Comparison of ENCODE assay signal across 30 cellular contexts in the genomic region with DNA sequence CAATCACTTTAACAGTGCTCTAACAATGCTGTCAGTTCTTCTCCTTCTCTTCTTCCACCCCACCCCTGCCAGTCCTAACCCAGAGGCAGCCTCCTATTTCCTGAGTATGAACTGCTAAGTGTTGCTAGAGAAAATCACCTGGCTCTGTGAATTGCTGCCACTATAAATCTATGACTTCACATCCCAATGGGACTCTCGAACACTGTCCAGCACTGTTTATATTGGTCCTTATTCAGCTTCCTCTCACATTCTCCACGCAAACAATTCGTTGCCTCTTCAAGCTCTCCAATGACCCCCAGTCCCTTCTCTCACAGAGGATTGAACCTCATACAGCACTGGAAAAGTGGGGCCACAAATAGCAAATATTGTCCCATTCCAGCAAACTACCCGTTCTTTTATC. TPM values are rescaled to one million over a fixed set of nuclear protein-coding genes. Genes with fewer than 3 reads are reported as not detected.
"Had no signal": no experiment of that assay in that cellular context is flagged by ENCODE, and none has a peak within 500 bp of the region (broad histone marks: within the 10 kb centered on the region; RNA-seq: fewer than 3 reads in every experiment).

No MANE protein-coding gene starts in this region.

- H3K27ac Mint-ChIP-seq: activated CD4-positive, alpha-beta T cell treated with anti-CD3 and anti-CD28 coated beads, Interleukin-2, amount 10 ng/mL, durations not matched to agents 7 days and 5 days; activated CD8-positive, alpha-beta T cell treated with anti-CD3 and anti-CD28 coated beads, Interleukin-2, amount 10 ng/mL, durations not matched to agents 7 days and 5 days; activated naive CD4-positive, alpha-beta T cell treated with anti-CD3 and anti-CD28 coated beads, Interleukin-2, amount 50 U/mL, for 24 hours; activated naive CD8-positive, alpha-beta T cell treated with anti-CD3 and anti-CD28 coated beads, Interleukin-2, amount 10 ng/mL, durations not matched to agents 7 days and 5 days; activated T-cell treated with anti-CD3 and anti-CD28 coated beads, Interleukin-2, amount 50 U/mL, for 24 hours; activated T-helper 2 cell treated with anti-CD3 and anti-CD28 coated beads, Interferon-gamma antibody, Interleukin-2, Interleukin-4, amounts not matched to agents 10 μg/mL and 5 μg/mL and 100 μg/mL, durations not matched to agents 14 hours and 24 hours and 36 hours; T-helper 1 cell treated with Interleukin-12 subunit alpha and Interleukin-12 subunit beta and Interleukin-4 antibody, amounts not matched to agents 30 μg/mL and 1 μg/mL, for 36 hours; T-helper 2 cell treated with Interferon-gamma antibody and Interleukin-4, amounts not matched to agents 5 μg/mL and 100 μg/mL, for 36 hours had no signal

- H3K4me3 ChIP-seq: ascending aorta, body of pancreas, Peyer's patch, SJSA1 had no signal

- H3K4me1 Mint-ChIP-seq: activated CD4-positive, alpha-beta T cell treated with anti-CD3 and anti-CD28 coated beads, Interleukin-2, amount 10 ng/mL, durations not matched to agents 7 days and 5 days; activated naive CD4-positive, alpha-beta T cell treated with anti-CD3 and anti-CD28 coated beads, Interleukin-2, amount 50 U/mL, for 24 hours; activated naive CD8-positive, alpha-beta T cell treated with anti-CD3 and anti-CD28 coated beads, Interleukin-2, amount 10 ng/mL, durations not matched to agents 7 days and 5 days had no signal

- H3K27me3 Mint-ChIP-seq: activated CD4-positive, alpha-beta T cell treated with anti-CD3 and anti-CD28 coated beads, Interleukin-2, amount 10 ng/mL, durations not matched to agents 7 days and 5 days; activated naive CD4-positive, alpha-beta T cell treated with anti-CD3 and anti-CD28 coated beads, Interleukin-2, amount 50 U/mL, for 24 hours; activated naive CD8-positive, alpha-beta T cell treated with anti-CD3 and anti-CD28 coated beads, Interleukin-2, amount 10 ng/mL, durations not matched to agents 7 days and 5 days; activated T-cell treated with anti-CD3 and anti-CD28 coated beads, Interleukin-2, amount 50 U/mL, for 24 hours had no signal

- H3K4me3 Mint-ChIP-seq: activated CD4-positive, alpha-beta T cell treated with anti-CD3 and anti-CD28 coated beads, Interleukin-2, amount 10 ng/mL, durations not matched to agents 7 days and 5 days; activated CD8-positive, alpha-beta T cell treated with anti-CD3 and anti-CD28 coated beads, Interleukin-2, amount 10 ng/mL, durations not matched to agents 7 days and 5 days; activated naive CD4-positive, alpha-beta T cell treated with anti-CD3 and anti-CD28 coated beads, Interleukin-2, amount 50 U/mL, for 24 hours; activated naive CD8-positive, alpha-beta T cell treated with anti-CD3 and anti-CD28 coated beads, Interleukin-2, amount 10 ng/mL, durations not matched to agents 7 days and 5 days; activated T-cell treated with anti-CD3 and anti-CD28 coated beads, Interleukin-2, amount 50 U/mL, for 24 hours; T-helper 1 cell treated with Interleukin-12 subunit alpha and Interleukin-12 subunit beta and Interleukin-4 antibody, amounts not matched to agents 30 μg/mL and 1 μg/mL, for 36 hours; T-helper 2 cell treated with Interferon-gamma antibody and Interleukin-4, amounts not matched to agents 5 μg/mL and 100 μg/mL, for 36 hours had no signal

- H3K9me3 ChIP-seq: ascending aorta, body of pancreas, Peyer's patch, SJSA1, SK-N-SH had no signal

- H3K27ac ChIP-seq: ascending aorta, body of pancreas, KMS-11, Peyer's patch, SJSA1 had no signal

- H3K4me1 ChIP-seq: ascending aorta, body of pancreas, Peyer's patch had no signal

- DNase-seq: activated CD4-positive, alpha-beta T cell treated with anti-CD3 and anti-CD28 coated beads, Interleukin-2, amount 10 ng/mL, durations not matched to agents 7 days and 5 days; activated CD4-positive, alpha-beta T cell treated with anti-CD3 and anti-CD28 coated beads, Interleukin-2, amount 50 U/mL, for 48 hours; activated CD8-positive, alpha-beta T cell treated with anti-CD3 and anti-CD28 coated beads, Interleukin-2, amount 10 ng/mL, durations not matched to agents 7 days and 5 days; activated gamma-delta T cell; activated naive CD4-positive, alpha-beta T cell treated with Interleukin-2 at 50 U/mL for 16 hours; activated naive CD8-positive, alpha-beta T cell treated with anti-CD3 and anti-CD28 coated beads, Interleukin-2, amount 10 ng/mL, durations not matched to agents 7 days and 5 days; activated T-cell treated with anti-CD3 and anti-CD28 coated beads, Interleukin-2, amount 50 U/mL, for 24 hours; amygdala; body of pancreas; caudate nucleus; cerebellar nuclear complex; NCI-H1105 treated with DMSO at 0.1 percent for 48 hours; NCI-H146; NCI-H2029 treated with DMSO at 0.1 percent for 48 hours; NCI-H510A; NCI-H526 treated with DMSO at 0.1 percent for 48 hours; NCI-H774; Peyer's patch; RPMI8226; SHP77 treated with DMSO at 0.1 percent for 48 hours; SK-N-SH had no signal

- H3K27me3 ChIP-seq: ascending aorta, body of pancreas, Peyer's patch, SJSA1 had no signal

- H3K36me3 Mint-ChIP-seq: activated naive CD4-positive, alpha-beta T cell treated with anti-CD3 and anti-CD28 coated beads, Interleukin-2, amount 50 U/mL, for 24 hours; activated naive CD8-positive, alpha-beta T cell treated with anti-CD3 and anti-CD28 coated beads, Interleukin-2, amount 10 ng/mL, durations not matched to agents 7 days and 5 days had no signal

- H3K36me3 ChIP-seq: ascending aorta, Peyer's patch, SJSA1 had no signal

RNA-seq across cellular contexts. Expression of a gene that starts 27.0 kb away (rescaled TPM):
- total RNA-seq: activated CD4-positive, alpha-beta T cell treated with anti-CD3 and anti-CD28 coated beads, Interleukin-2, amount 10 ng/mL, durations not matched to agents 7 days and 5 days; activated CD8-positive, alpha-beta T cell treated with anti-CD3 and anti-CD28 coated beads, Interleukin-2, amount 10 ng/mL, durations not matched to agents 7 days and 5 days; activated naive CD8-positive, alpha-beta T cell treated with anti-CD3 and anti-CD28 coated beads, Interleukin-2, amount 10 ng/mL, durations not matched to agents 7 days and 5 days; activated T-helper 2 cell treated with anti-CD3 and anti-CD28 coated beads, Interferon-gamma antibody, Interleukin-2, Interleukin-4, amounts not matched to agents 10 μg/mL and 5 μg/mL and 100 μg/mL, durations not matched to agents 14 hours and 24 hours and 36 hours; ascending aorta; bronchial epithelial cell; Peyer's patch; SJSA1 had no signal
- polyA plus RNA-seq: adipose tissue had no signal
